Comparison of ENCODE assay signal across 15 cellular contexts in genomic region chr7:101200862-101201599, GRCh38. TPM values are rescaled to one million over a fixed set of nuclear protein-coding genes. Genes with fewer than 3 reads are reported as not detected.
DNase-seq lines count a peak whose midpoint lies in the region; ATAC-seq, FAIRE-seq and TF ChIP-seq lines count a peak whose summit lies in the region.
"Had no signal": no experiment of that assay in that cellular context is flagged by ENCODE, and none has a peak within 500 bp of the region (broad histone marks: within the 10 kb centered on the region; RNA-seq: fewer than 3 reads in every experiment).

Gene MOGAT3 (minus strand): TSS chr7:101201036. CDS start chr7:101200854, 182 bp downstream.

- peak within 1 kb of the TSS in 1 of 2 experiments; percentile 76; a peak in 2 of 4 replicates for H3K9ac ChIP-seq in K562 (ENCODE audit: insufficient read depth in 1 of 2, low read depth in 2 of 2, low read length in 2 of 2)

- H2AFZ ChIP-seq in K562 (ENCODE audit: low read depth, low read length) = peak within 1 kb of the TSS; percentile 46; the same call in 1 of the 2 replicates

- no peaks in the 10 kb centered on the region for H3K4me1 ChIP-seq in breast epithelium
- H3K4me1 ChIP-seq in K562 (replicated peaks in 1 of 2; ENCODE audit: control insufficient read depth in 2 of 2, insufficient read depth in 2 of 2, low read length in 2 of 2) = peaks cover 9 to 30% of the 10 kb centered on the region in 2 experiments
- peaks cover 10% of the 10 kb centered on the region for H3K4me1 ChIP-seq in lower lobe of right lung
- H3K4me1 ChIP-seq in suprapubic skin = peaks cover 9% of the 10 kb centered on the region

- no peaks in the 10 kb centered on the region for H3K9me3 Mint-ChIP-seq in MCF 10A (ENCODE audit: unreplicated experiment)
- no peaks in the 10 kb centered on the region for H3K9me3 Mint-ChIP-seq in activated naive CD4-positive, alpha-beta T cell treated with anti-CD3 and anti-CD28 coated beads for 36 hours

- TF ChIP-seq POLR2A in breast epithelium (IDR thresholded peaks at IDR 0.05) = no peak
- TF ChIP-seq POLR2A in K562 (conservative IDR thresholded peaks at IDR 0.05) = no peak
- no peak for TF ChIP-seq POLR2A in suprapubic skin (IDR thresholded peaks at IDR 0.05)

- no peaks in the 10 kb centered on the region for H3K79me2 ChIP-seq in K562 (ENCODE audit: control insufficient read depth, insufficient read depth, low read length)

- in situ Hi-C loops in K562 (cut with MboI) = no loop called here

- no peak for TF ChIP-seq CTCF in breast epithelium (IDR thresholded peaks at IDR 0.05)
- no peak for TF ChIP-seq CTCF in MCF 10A (IDR thresholded peaks at IDR 0.05; ENCODE audit: unreplicated experiment)
- no peak for TF ChIP-seq CTCF in K562 (IDR thresholded peaks at IDR 0.05 in 2 of 3, conservative IDR thresholded peaks at IDR 0.05 in 1 of 3; ENCODE audit: insufficient read depth in 2 of 3, low read depth in 1 of 3, low read length in 3 of 3)
- no peak for TF ChIP-seq CTCF in lower lobe of right lung (IDR thresholded peaks at IDR 0.05)
- TF ChIP-seq CTCF in suprapubic skin (IDR thresholded peaks at IDR 0.05) = no peak

- POLR2A ChIA-PET in MCF 10A (lab: Yijun Ruan, JAX) = no interaction called here
- POLR2A ChIA-PET in K562 (lab: Yijun Ruan, JAX) = interaction anchor here (0.6 to 1.5 kb wide), 2 partner anchors 16 to 24 kb away, joined by 3 to 8 read pairs; partner anchors contain the start of genes PLOD3 and ZNHIT1

- no peaks in the 10 kb centered on the region for H3K36me3 Mint-ChIP-seq in MCF 10A (ENCODE audit: insufficient read depth, unreplicated experiment)
- H3K36me3 Mint-ChIP-seq in activated naive CD4-positive, alpha-beta T cell treated with anti-CD3 and anti-CD28 coated beads for 36 hours (ENCODE audit: low read depth) = no peaks in the 10 kb centered on the region

- peaks cover 0 to 41% of the 10 kb centered on the region in 2 donors for H3K27me3 ChIP-seq in breast epithelium
- H3K27me3 ChIP-seq in K562 (ENCODE audit: control insufficient read depth in 2 of 2, insufficient read depth in 2 of 2, low read length in 2 of 2) = peaks cover 0 to 7% of the 10 kb centered on the region in 2 experiments; a peak in 1 of 5 replicates
- peaks cover 66% of the 10 kb centered on the region for H3K27me3 ChIP-seq in lower lobe of right lung (ENCODE audit: low read depth)
- peaks cover 55% of the 10 kb centered on the region for H3K27me3 ChIP-seq in suprapubic skin
- no peaks in the 10 kb centered on the region for H3K27me3 ChIP-seq in MG63

- H3K36me3 ChIP-seq in breast epithelium (no peaks in the 10 kb centered on the region), K562 (ENCODE audit: control insufficient read depth, insufficient read depth, low read length) (peaks cover 2% of the 10 kb centered on the region; the same call in 1 of the 3 replicates), lower lobe of right lung (peaks cover 2% of the 10 kb centered on the region), suprapubic skin (peaks cover 3% of the 10 kb centered on the region), MG63 (no peaks in the 10 kb centered on the region)

- peak within 1 kb of the TSS; percentile 8; the same call in 1 of the 2 replicates for H3K4me2 ChIP-seq in K562 (ENCODE audit: insufficient read depth, low read length)

- H3K4me1 Mint-ChIP-seq in MCF 10A (ENCODE audit: insufficient read depth, unreplicated experiment) = no peaks in the 10 kb centered on the region
- peaks cover 14% of the 10 kb centered on the region for H3K4me1 Mint-ChIP-seq in activated naive CD4-positive, alpha-beta T cell treated with anti-CD3 and anti-CD28 coated beads for 36 hours (ENCODE audit: low read depth)
- H3K4me1 Mint-ChIP-seq: brain had no signal

- H3K27ac Mint-ChIP-seq in MCF 10A (ENCODE audit: low read depth, unreplicated experiment) = no peak within 1 kb of the TSS
- H3K27ac Mint-ChIP-seq in activated naive CD4-positive, alpha-beta T cell treated with anti-CD3 and anti-CD28 coated beads for 36 hours = no peak within 1 kb of the TSS
- H3K27ac Mint-ChIP-seq: brain had no signal

- CTCF ChIA-PET in MCF 10A (lab: Yijun Ruan, JAX) = interaction anchor here (0.6 to 1.2 kb wide), 4 partner anchors 8 to 27 kb away, joined by 3 read pairs; partner anchors contain the start of genes PLOD3 and ZNHIT1
- CTCF ChIA-PET in K562 (lab: Yijun Ruan, JAX; ENCODE audit: low intra/inter-chr PET ratio) = no interaction called here
- CTCF ChIA-PET in activated naive CD4-positive, alpha-beta T cell treated with anti-CD3 and anti-CD28 coated beads for 36 hours (lab: Charles Lee) = interaction anchor here (1.4 kb wide), 1 partner anchor 17 kb away, joined by 3 read pairs; the partner anchor contains the start of gene ZNHIT1

- intact Hi-C loops in breast epithelium (cut with DNase I; ENCODE audit: low total_unique reads) (loop anchor here (10.0 kb wide), 1 partner anchor 54 kb away; no protein-coding TSS in a partner anchor), MCF 10A (cut with micrococcal nuclease) (no loop called here), K562 (cut with micrococcal nuclease) (no loop called here), lower lobe of right lung (cut with DNase I) (no loop called here)
- intact Hi-C loops in activated naive CD4-positive, alpha-beta T cell treated with anti-CD3 and anti-CD28 coated beads for 36 hours (cut with micrococcal nuclease) = loop anchor here (5.0 kb wide), 2 partner anchors 41 to 81 kb away; no protein-coding TSS in a partner anchor

- no peak within 1 kb of the TSS for H3K27ac ChIP-seq in breast epithelium
- H3K27ac ChIP-seq in K562 (ENCODE audit: extremely low read depth, low read depth, low read length) = no peak within 1 kb of the TSS
- H3K27ac ChIP-seq in lower lobe of right lung = no peak within 1 kb of the TSS
- no peak within 1 kb of the TSS for H3K27ac ChIP-seq in suprapubic skin

- no TSS peak for BruUV-seq in MCF 10A (replicated peaks; lab: Mats Ljungman, UMichigan)
- no TSS peak for BruUV-seq in K562 (replicated peaks; lab: Mats Ljungman, UMichigan)

- no peak within 1 kb of the TSS for H3K4me3 Mint-ChIP-seq in MCF 10A (ENCODE audit: unreplicated experiment)
- H3K4me3 Mint-ChIP-seq in activated naive CD4-positive, alpha-beta T cell treated with anti-CD3 and anti-CD28 coated beads for 36 hours = no peak within 1 kb of the TSS

- H3K4me3 ChIP-seq in breast epithelium = peak within 1 kb of the TSS in 2 of 3 donors; percentile 33 to 59
- H3K4me3 ChIP-seq in K562 = no peak within 1 kb of the TSS
- H3K4me3 ChIP-seq in lower lobe of right lung = peak within 1 kb of the TSS; percentile 0
- peak within 1 kb of the TSS; percentile 22 for H3K4me3 ChIP-seq in suprapubic skin
- H3K4me3 ChIP-seq in MG63 = no peak within 1 kb of the TSS

- ATAC-seq in K562 (peak; percentile 82), lower lobe of right lung (no peak)

- no peaks in the 10 kb centered on the region for H3K9me3 ChIP-seq in breast epithelium
- H3K9me3 ChIP-seq in K562 (replicated peaks; ENCODE audit: control insufficient read depth, insufficient read depth, low read depth, low read length) = no peaks in the 10 kb centered on the region
- H3K9me3 ChIP-seq in lower lobe of right lung = no peaks in the 10 kb centered on the region
- H3K9me3 ChIP-seq in suprapubic skin = no peaks in the 10 kb centered on the region
- H3K9me3 ChIP-seq in MG63 = no peaks in the 10 kb centered on the region

- peaks cover 12% of the 10 kb centered on the region for H3K27me3 Mint-ChIP-seq in MCF 10A (ENCODE audit: insufficient read depth, unreplicated experiment)
- peaks cover 21% of the 10 kb centered on the region for H3K27me3 Mint-ChIP-seq in activated naive CD4-positive, alpha-beta T cell treated with anti-CD3 and anti-CD28 coated beads for 36 hours (ENCODE audit: low read depth)

- WGBS in K562 (ENCODE audit: insufficient coverage, low coverage, missing lambda C conversion rate) = 43% methylated on average over 21 of the region's 21 CpGs
- WGBS in suprapubic skin = 40% methylated on average over 21 of the region's 21 CpGs

- FAIRE-seq in K562 (lab: Jason Lieb, UNC) = peak; percentile 67
- FAIRE-seq in urothelium cell line (lab: Jason Lieb, UNC) = no peak
- FAIRE-seq: G401.6, islet of Langerhans had no signal

- TF ChIP-seq EP300 in K562 (IDR thresholded peaks at IDR 0.05; ENCODE audit: low read length) (no peak), suprapubic skin (IDR thresholded peaks at IDR 0.05) (no peak)

- no peak for TF ChIP-seq RAD21 in K562 (CRISPR knock-in tag; conservative IDR thresholded peaks at IDR 0.05 in 1 of 2, IDR thresholded peaks at IDR 0.05 in 1 of 2)

- DNase-seq in breast epithelium (ENCODE audit: low spot score in 2 of 2) (no peak), MCF 10A (ENCODE audit: unreplicated experiment) (no peak), K562 (ENCODE audit: extremely low read depth in 1 of 4, low spot score in 3 of 4) (peak; percentile 65 to 78 (median 72)), lower lobe of right lung (no peak), suprapubic skin (ENCODE audit: low spot score in 2 of 2) (no peak), urothelium cell line (ENCODE audit: low spot score) (no peak), MG63 (no peak)
- DNase-seq in activated naive CD4-positive, alpha-beta T cell treated with anti-CD3 and anti-CD28 coated beads for 36 hours = no peak
- DNase-seq: NCI-H187 treated with DMSO at 0.1 percent for 48 hours, posterior cingulate gyrus, T-helper 9 cell had no signal

- no peaks in the 10 kb centered on the region for H4K20me1 ChIP-seq in K562 (replicated peaks; ENCODE audit: control insufficient read depth, insufficient read depth, low read length)

- no peaks in the 10 kb centered on the region for H3K9me1 ChIP-seq in K562 (ENCODE audit: control insufficient read depth, insufficient read depth, low read length)

RNA-seq across cellular contexts. Expression of gene MOGAT3, which starts in this region (rescaled TPM):
- total RNA-seq in breast epithelium (1 to 10 TPM in 1 of 3 donors, not detected in 2; 2.6 TPM), MCF 10A (2022) (not detected in 2 replicates), K562 (2014; rRNA removed) (not detected in 2 replicates), K562 (2014; rRNA removed; fragmentation: Illumina TruSeq; extraction: Trizol) (not detected in 2 replicates), K562 (2015; rRNA removed; fragmentation: Illumina TruSeq; extraction: Trizol) (not detected in 2 replicates), K562 (2021) (not detected in 2 replicates), lower lobe of right lung (not detected), suprapubic skin (not detected)
- total RNA-seq in K562 (2011; cell fraction: chromatin; rRNA removed; ENCODE audit: low replicate concordance) = not detected in 2 replicates
- not detected in 2 replicates for total RNA-seq in K562 (2011; cell fraction: nucleolus; rRNA removed)
- not detected in 2 replicates for total RNA-seq in K562 (2011; cell fraction: nucleoplasm; rRNA removed)
- polyA plus RNA-seq in K562 (2011; rRNA removed) (0.07 and 0.13 TPM in 2 replicates), K562 (2014; fragmentation: Illumina TruSeq; extraction: Trizol) (not detected in 2 replicates), K562 (2014; fragmentation: Nextera tagmentation; extraction: Ambion mirVana) (under 1 TPM; 0.07 to 0.17 TPM), K562 (2014; rRNA removed) (not detected in 2 replicates)
- not detected in 2 replicates for polyA plus RNA-seq in K562 (2011; cell fraction: cytosol; rRNA removed)
- polyA plus RNA-seq in K562 (2011; cell fraction: nucleus; rRNA removed) = 0.14 and 0.15 TPM in 2 replicates
- 0.03 TPM in 1 of 2 replicates, not detected in the other for polyA plus RNA-seq in K562 (2012)
- not detected in 2 replicates for polyA minus RNA-seq in K562 (2011; rRNA and poly(A)+ RNA removed)
- polyA minus RNA-seq in K562 (2011; cell fraction: cytosol; rRNA and poly(A)+ RNA removed) = not detected in 2 replicates
- 0.56 TPM in 1 of 2 replicates, not detected in the other for polyA minus RNA-seq in K562 (2011; cell fraction: nucleus; rRNA and poly(A)+ RNA removed)
- total RNA-seq in activated naive CD4-positive, alpha-beta T cell treated with anti-CD3 and anti-CD28 coated beads for 36 hours = not detected
- not detected in 2 replicates for total RNA-seq in MG63 (2014; rRNA removed; shearing (Covaris generic); ENCODE audit: low replicate concordance)
- total RNA-seq: temporal lobe had no signal

Comparison
In these comparisons a context has a peak if more than half of its experiments do, and no peak if none do; other contexts are left out.
1. intact Hi-C loops: an anchor here in breast epithelium (10.0 kb wide) and activated naive CD4-positive, alpha-beta T cell treated with anti-CD3 and anti-CD28 coated beads for 36 hours (5.0 kb wide); none called in MCF 10A, K562 and lower lobe of right lung.
2. Peak in DNase-seq, ATAC-seq and H3K4me2 ChIP-seq in K562; RNA of the gene not detected or under 1 TPM.
3. H3K4me3 ChIP-seq: peak in breast epithelium (2 of 3), lower lobe of right lung (single experiment) and suprapubic skin (single experiment); none in K562 (single experiment) and MG63 (single experiment).